10 cellular contexts compared by ENCODE assay signal in genomic region chr14:22653012-22653621, GRCh38. TPM values are rescaled to one million over a fixed set of nuclear protein-coding genes. Genes with fewer than 3 reads are reported as not detected.
DNase-seq lines count a peak whose midpoint lies in the region; ATAC-seq and TF ChIP-seq lines count a peak whose summit lies in the region.
"Had no signal": no experiment of that assay in that cellular context is flagged by ENCODE, and none has a peak within 500 bp of the region (broad histone marks: within the 10 kb centered on the region; RNA-seq: fewer than 3 reads in every experiment).

No MANE protein-coding gene starts in this region.

- DNase-seq in CD8-positive, alpha-beta T cell, result peak; percentile 8 to 66 (median 49)
- DNase-seq in NCI-H2107 treated with DMSO at 0.1 percent for 48 hours (lab: John Stamatoyannopoulos, UW; ENCODE audit: unreplicated experiment), result peak; percentile 87
- peak; percentile 18 to 25 for DNase-seq in central memory CD8-positive, alpha-beta T cell (ENCODE audit: low spot score in 2 of 2)
- DNase-seq in left lobe of liver (ENCODE audit: low spot score), result peak; percentile 64
- DNase-seq in stimulated activated CD8-positive, alpha-beta memory T cell treated with anti-CD3 and anti-CD28 coated beads, Interleukin-12 subunit alpha, Interleukin-12 subunit beta, amount 100 ng/mL, for 1 hour (ENCODE audit: low read depth), result peak; percentile 11
- DNase-seq in NCI-H187 treated with DMSO at 0.1 percent for 48 hours (lab: John Stamatoyannopoulos, UW), result no peak

- intact Hi-C loops in CD8-positive, alpha-beta T cell (cut with DNase I, micrococcal nuclease), result loop anchor here (1.0 to 5.0 kb wide), 3 partner anchors 66 to 96 kb away; partner anchors contain the start of gene DAD1 (in 1 of the 2)

- H3K4me1 Mint-ChIP-seq in CD8-positive, alpha-beta T cell (ENCODE audit: low read depth), result no peaks in the 10 kb centered on the region
- no peaks in the 10 kb centered on the region for H3K4me1 Mint-ChIP-seq in central memory CD8-positive, alpha-beta T cell
- H3K4me1 Mint-ChIP-seq: IgD-negative memory B cell had no signal

- H3K4me1 ChIP-seq in CD8-positive, alpha-beta T cell (ENCODE audit: insufficient read depth, low read length), result no peaks in the 10 kb centered on the region

- no peaks in the 10 kb centered on the region for H3K36me3 ChIP-seq in CD8-positive, alpha-beta T cell (ENCODE audit: insufficient read depth, low read length)

- no peak overlapping the region for H3K4me3 ChIP-seq in CD8-positive, alpha-beta T cell (ENCODE audit: low read depth, low read length)

- CTCF ChIA-PET in CD8-positive, alpha-beta T cell (lab: Charles Lee), result interaction anchor here (0.6 to 7.8 kb wide), 17 partner anchors 9 to 735 kb away, joined by 3 to 89 read pairs (median 3); partner anchors contain the start of genes DAD1, OR6J1 and OXA1L

- POLR2A ChIA-PET in CD8-positive, alpha-beta T cell (lab: Charles Lee), result interaction anchor here (0.5 to 1.6 kb wide), 4 partner anchors 82 to 147 kb away, joined by 3 to 12 read pairs (median 4); no protein-coding TSS in a partner anchor

- H3K27me3 Mint-ChIP-seq in CD8-positive, alpha-beta T cell (ENCODE audit: low read depth), result no peaks in the 10 kb centered on the region
- no peaks in the 10 kb centered on the region for H3K27me3 Mint-ChIP-seq in central memory CD8-positive, alpha-beta T cell
- H3K27me3 Mint-ChIP-seq: IgD-negative memory B cell; stimulated activated naive CD8-positive, alpha-beta T cell treated with anti-CD3 and anti-CD28 coated beads, Interleukin-15, Interleukin-2, amounts not matched to agents 100 ng/mL and 50 ng/mL, for 24 hours had no signal

- no peak overlapping the region for H3K27ac ChIP-seq in CD8-positive, alpha-beta T cell (ENCODE audit: low read depth, low read length)
- no peak overlapping the region for H3K27ac ChIP-seq in VCaP

- H3K9me3 ChIP-seq in CD8-positive, alpha-beta T cell (ENCODE audit: low read length), result no peaks in the 10 kb centered on the region

- no peak overlapping the region for H3K4me3 Mint-ChIP-seq in CD8-positive, alpha-beta T cell
- no peak overlapping the region for H3K4me3 Mint-ChIP-seq in central memory CD8-positive, alpha-beta T cell
- H3K4me3 Mint-ChIP-seq: IgD-negative memory B cell; stimulated activated naive CD8-positive, alpha-beta T cell treated with anti-CD3 and anti-CD28 coated beads, Interleukin-15, Interleukin-2, amounts not matched to agents 100 ng/mL and 50 ng/mL, for 24 hours had no signal

- peak; percentile 72 for TF ChIP-seq CTCF in CD8-positive, alpha-beta T cell (IDR thresholded peaks at IDR 0.05)
- peak; percentile 88 for TF ChIP-seq CTCF in VCaP (conservative IDR thresholded peaks at IDR 0.05)

- peak; percentile 94 for ATAC-seq in CD8-positive, alpha-beta T cell
- peak; percentile 63 for ATAC-seq in GM21825 (IDR thresholded peaks at IDR 0.05; ENCODE audit: unreplicated experiment)
- peak; percentile 46 for ATAC-seq in central memory CD8-positive, alpha-beta T cell (replicated peaks; ENCODE audit: extremely low read depth, poor library complexity, severe bottlenecking)
- ATAC-seq in left lobe of liver, result peak; percentile 99

- H3K36me3 Mint-ChIP-seq in CD8-positive, alpha-beta T cell, result no peaks in the 10 kb centered on the region
- no peaks in the 10 kb centered on the region for H3K36me3 Mint-ChIP-seq in central memory CD8-positive, alpha-beta T cell (ENCODE audit: insufficient read depth)
- H3K36me3 Mint-ChIP-seq: IgD-negative memory B cell had no signal

- H3K27me3 ChIP-seq in CD8-positive, alpha-beta T cell (ENCODE audit: insufficient read depth, low read length), result no peaks in the 10 kb centered on the region

- no peaks in the 10 kb centered on the region for H3K9me3 Mint-ChIP-seq in CD8-positive, alpha-beta T cell
- no peaks in the 10 kb centered on the region for H3K9me3 Mint-ChIP-seq in central memory CD8-positive, alpha-beta T cell
- H3K9me3 Mint-ChIP-seq: IgD-negative memory B cell; stimulated activated naive CD8-positive, alpha-beta T cell treated with anti-CD3 and anti-CD28 coated beads, Interleukin-15, Interleukin-2, amounts not matched to agents 100 ng/mL and 50 ng/mL, for 24 hours had no signal

- no peak overlapping the region for H3K27ac Mint-ChIP-seq in CD8-positive, alpha-beta T cell
- H3K27ac Mint-ChIP-seq in central memory CD8-positive, alpha-beta T cell (ENCODE audit: low read depth), result no peak overlapping the region
- H3K27ac Mint-ChIP-seq: IgD-negative memory B cell; stimulated activated naive CD8-positive, alpha-beta T cell treated with anti-CD3 and anti-CD28 coated beads, Interleukin-15, Interleukin-2, amounts not matched to agents 100 ng/mL and 50 ng/mL, for 24 hours had no signal

RNA-seq across cellular contexts. Expression of gene OR6J1, which starts 9.0 kb away (rescaled TPM):
- total RNA-seq in CD8-positive, alpha-beta T cell, result not detected
- total RNA-seq in left lobe of liver, result not detected

RNA-seq across cellular contexts. Expression of gene ABHD4, which starts 55.0 kb away (rescaled TPM):
- 1 to 10 TPM; 7.9 to 8.3 TPM for total RNA-seq in CD8-positive, alpha-beta T cell
- total RNA-seq in left lobe of liver, result 20.0 TPM

Comparison
In these comparisons a context has a peak if more than half of its experiments do, and no peak if none do; other contexts are left out.
1. ATAC-seq: peak in every context shown above with its lines; median percentile 99 in left lobe of liver; 94 in CD8-positive, alpha-beta T cell; 63 in GM21825; 46 in central memory CD8-positive, alpha-beta T cell.